ENCODE assay signal across 2 cellular contexts in genomic region chr6:43101497-43101896, GRCh38.
TF ChIP-seq lines count a peak whose summit lies in the region.

No MANE protein-coding gene starts in this region.

TF ChIP-seq in IMR-90, 13 proteins besides CTCF, POLR2A, EP300 and RAD21:
- no peak for TF ChIP-seq CEBPB (IDR thresholded peaks at IDR 0.05; ENCODE audit: low read depth, low read length)
- TF ChIP-seq MAFK (IDR thresholded peaks at IDR 0.05; ENCODE audit: low read depth, low read length) = peak; percentile 98
TF ChIP-seq in IMR-90: peak in this region for 1.

TF ChIP-seq in K562, 482 proteins besides CTCF, POLR2A, EP300 and RAD21:
- TF ChIP-seq RNF2 (IDR thresholded peaks at IDR 0.05) = no peak
- TF ChIP-seq, protein P1, sequence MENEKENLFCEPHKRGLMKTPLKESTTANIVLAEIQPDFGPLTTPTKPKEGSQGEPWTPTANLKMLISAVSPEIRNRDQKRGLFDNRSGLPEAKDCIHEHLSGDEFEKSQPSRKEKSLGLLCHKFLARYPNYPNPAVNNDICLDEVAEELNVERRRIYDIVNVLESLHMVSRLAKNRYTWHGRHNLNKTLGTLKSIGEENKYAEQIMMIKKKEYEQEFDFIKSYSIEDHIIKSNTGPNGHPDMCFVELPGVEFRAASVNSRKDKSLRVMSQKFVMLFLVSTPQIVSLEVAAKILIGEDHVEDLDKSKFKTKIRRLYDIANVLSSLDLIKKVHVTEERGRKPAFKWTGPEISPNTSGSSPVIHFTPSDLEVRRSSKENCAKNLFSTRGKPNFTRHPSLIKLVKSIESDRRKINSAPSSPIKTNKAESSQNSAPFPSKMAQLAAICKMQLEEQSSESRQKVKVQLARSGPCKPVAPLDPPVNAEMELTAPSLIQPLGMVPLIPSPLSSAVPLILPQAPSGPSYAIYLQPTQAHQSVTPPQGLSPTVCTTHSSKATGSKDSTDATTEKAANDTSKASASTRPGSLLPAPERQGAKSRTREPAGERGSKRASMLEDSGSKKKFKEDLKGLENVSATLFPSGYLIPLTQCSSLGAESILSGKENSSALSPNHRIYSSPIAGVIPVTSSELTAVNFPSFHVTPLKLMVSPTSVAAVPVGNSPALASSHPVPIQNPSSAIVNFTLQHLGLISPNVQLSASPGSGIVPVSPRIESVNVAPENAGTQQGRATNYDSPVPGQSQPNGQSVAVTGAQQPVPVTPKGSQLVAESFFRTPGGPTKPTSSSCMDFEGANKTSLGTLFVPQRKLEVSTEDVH (IDR thresholded peaks at IDR 0.05; ENCODE audit: low read depth, partially characterized antibody) = no peak
- TF ChIP-seq ZNF263 (CRISPR knock-in tag; IDR thresholded peaks at IDR 0.05; ENCODE audit: borderline replicate concordance) = no peak
- peak; percentile 98 for TF ChIP-seq ZNF316 (IDR thresholded peaks at IDR 0.05)
- TF ChIP-seq, protein P2, sequence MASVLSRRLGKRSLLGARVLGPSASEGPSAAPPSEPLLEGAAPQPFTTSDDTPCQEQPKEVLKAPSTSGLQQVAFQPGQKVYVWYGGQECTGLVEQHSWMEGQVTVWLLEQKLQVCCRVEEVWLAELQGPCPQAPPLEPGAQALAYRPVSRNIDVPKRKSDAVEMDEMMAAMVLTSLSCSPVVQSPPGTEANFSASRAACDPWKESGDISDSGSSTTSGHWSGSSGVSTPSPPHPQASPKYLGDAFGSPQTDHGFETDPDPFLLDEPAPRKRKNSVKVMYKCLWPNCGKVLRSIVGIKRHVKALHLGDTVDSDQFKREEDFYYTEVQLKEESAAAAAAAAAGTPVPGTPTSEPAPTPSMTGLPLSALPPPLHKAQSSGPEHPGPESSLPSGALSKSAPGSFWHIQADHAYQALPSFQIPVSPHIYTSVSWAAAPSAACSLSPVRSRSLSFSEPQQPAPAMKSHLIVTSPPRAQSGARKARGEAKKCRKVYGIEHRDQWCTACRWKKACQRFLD (CRISPR knock-in tag; IDR thresholded peaks at IDR 0.05) = no peak
- no peak for TF ChIP-seq BRD4 (IDR thresholded peaks at IDR 0.05)
- TF ChIP-seq RAD51 (IDR thresholded peaks at IDR 0.05; ENCODE audit: borderline replicate concordance, low read depth) = no peak
- no peak for TF ChIP-seq PHF8 (IDR thresholded peaks at IDR 0.05; ENCODE audit: borderline replicate concordance, low read length)
- TF ChIP-seq ATF3 (IDR thresholded peaks at IDR 0.05) = no peak
- TF ChIP-seq ATF3 (CRISPR knock-in tag; conservative IDR thresholded peaks at IDR 0.05) = no peak
- no peak for TF ChIP-seq ZNF830 (CRISPR knock-in tag; IDR thresholded peaks at IDR 0.05)
- TF ChIP-seq MAFF (IDR thresholded peaks at IDR 0.05; ENCODE audit: low read length) = peak; percentile 98
- TF ChIP-seq SMARCA4 (IDR thresholded peaks at IDR 0.05) = no peak
- TF ChIP-seq C11orf30 (IDR thresholded peaks at IDR 0.05; ENCODE audit: low read depth) = peak; percentile 95
- no peak for TF ChIP-seq NR1H2 (CRISPR knock-in tag; IDR thresholded peaks at IDR 0.05)
- TF ChIP-seq MTA1 (IDR thresholded peaks at IDR 0.05; ENCODE audit: borderline replicate concordance) = no peak
- TF ChIP-seq MAFK (IDR thresholded peaks at IDR 0.05; ENCODE audit: low read length) = peak; percentile 98
- no peak for TF ChIP-seq NCOR1 (IDR thresholded peaks at IDR 0.05)
- no peak for TF ChIP-seq CCNT2 (IDR thresholded peaks at IDR 0.05; ENCODE audit: borderline replicate concordance, extremely low read depth, insufficient read length, low read depth, low read length)
- no peak for TF ChIP-seq ZNF778 (CRISPR knock-in tag; IDR thresholded peaks at IDR 0.05)
- TF ChIP-seq, protein P3, sequence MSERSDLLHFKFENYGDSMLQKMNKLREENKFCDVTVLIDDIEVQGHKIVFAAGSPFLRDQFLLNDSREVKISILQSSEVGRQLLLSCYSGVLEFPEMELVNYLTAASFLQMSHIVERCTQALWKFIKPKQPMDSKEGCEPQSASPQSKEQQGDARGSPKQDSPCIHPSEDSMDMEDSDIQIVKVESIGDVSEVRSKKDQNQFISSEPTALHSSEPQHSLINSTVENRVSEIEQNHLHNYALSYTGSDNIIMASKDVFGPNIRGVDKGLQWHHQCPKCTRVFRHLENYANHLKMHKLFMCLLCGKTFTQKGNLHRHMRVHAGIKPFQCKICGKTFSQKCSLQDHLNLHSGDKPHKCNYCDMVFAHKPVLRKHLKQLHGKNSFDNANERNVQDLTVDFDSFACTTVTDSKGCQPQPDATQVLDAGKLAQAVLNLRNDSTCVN (CRISPR knock-in tag; IDR thresholded peaks at IDR 0.05) = no peak
- peak; percentile 95 for TF ChIP-seq MAFG (tag; conservative IDR thresholded peaks at IDR 0.05)
- TF ChIP-seq ZFP30 (CRISPR knock-in tag; IDR thresholded peaks at IDR 0.05; ENCODE audit: borderline replicate concordance) = no peak
